Comparison of ENCODE assay signal across 8 cellular contexts in genomic region chr6:132812255-132812732, GRCh38. TPM values are rescaled to one million over a fixed set of nuclear protein-coding genes. Genes with fewer than 3 reads are reported as not detected.
DNase-seq lines count a peak whose midpoint lies in the region; ATAC-seq, FAIRE-seq and TF ChIP-seq lines count a peak whose summit lies in the region.

No MANE protein-coding gene starts in this region.

- TF ChIP-seq EP300 in K562 (IDR thresholded peaks at IDR 0.05; ENCODE audit: low read length), result no peak

- H3K4me2 ChIP-seq in K562 (ENCODE audit: insufficient read depth, low read length), result peak overlapping the region; percentile 99

- peaks cover 34 to 48% (median 40%) of the 10 kb centered on the region in 3 donors for H3K4me1 Mint-ChIP-seq in CD8-positive, alpha-beta memory T cell
- H3K4me1 Mint-ChIP-seq in memory B cell, result peaks cover 31% of the 10 kb centered on the region

- H4K20me1 ChIP-seq in K562 (replicated peaks; ENCODE audit: control insufficient read depth, insufficient read depth, low read length), result peaks cover 27% of the 10 kb centered on the region

- H2AFZ ChIP-seq in K562 (ENCODE audit: low read depth, low read length), result peak overlapping the region; percentile 84

- DNase-seq in CD8-positive, alpha-beta memory T cell, result peak in 2 of 5 donors; percentile 16 to 39
- DNase-seq in K562 (ENCODE audit: extremely low read depth in 1 of 4, low spot score in 3 of 4) (peak in 2 of 4 experiments; percentile 38 to 58), memory B cell (ENCODE audit: low spot score in 2 of 2) (no peak), aorta (no peak), T1000 (lab: John Stamatoyannopoulos, UW) (no peak), NCI-H1105 treated with DMSO at 0.1 percent for 48 hours (lab: John Stamatoyannopoulos, UW) (no peak)

- H3K36me3 Mint-ChIP-seq in CD8-positive, alpha-beta memory T cell, result peaks cover 5 to 41% (median 15%) of the 10 kb centered on the region in 3 donors
- H3K36me3 Mint-ChIP-seq in memory B cell, result peaks cover 14% of the 10 kb centered on the region

- no peaks in the 10 kb centered on the region for H3K9me3 Mint-ChIP-seq in CD8-positive, alpha-beta memory T cell
- no peaks in the 10 kb centered on the region for H3K9me3 Mint-ChIP-seq in memory B cell

- H3K27me3 ChIP-seq in CD8-positive, alpha-beta memory T cell (ENCODE audit: insufficient read depth, low read length, poor library complexity, severe bottlenecking), result no peaks in the 10 kb centered on the region
- H3K27me3 ChIP-seq in K562 (ENCODE audit: control insufficient read depth in 2 of 2, insufficient read depth in 2 of 2, low read length in 2 of 2) (no peaks in the 10 kb centered on the region), aorta (ENCODE audit: control insufficient read depth in 1 of 2, insufficient read depth in 2 of 2, low read length in 1 of 2) (peaks cover 0 to 1% of the 10 kb centered on the region in 2 donors)

- H3K79me2 ChIP-seq in K562 (ENCODE audit: control insufficient read depth, insufficient read depth, low read length), result peaks cover 49% of the 10 kb centered on the region

- TF ChIP-seq CTCF in K562 (IDR thresholded peaks at IDR 0.05 in 2 of 3, conservative IDR thresholded peaks at IDR 0.05 in 1 of 3; ENCODE audit: insufficient read depth in 2 of 3, low read depth in 1 of 3, low read length in 3 of 3), result no peak

- peaks cover 27% of the 10 kb centered on the region for H3K4me1 ChIP-seq in CD8-positive, alpha-beta memory T cell (ENCODE audit: insufficient read depth, low read length)
- peaks cover 4 to 19% of the 10 kb centered on the region in 2 experiments; a peak in 3 of 5 replicates for H3K4me1 ChIP-seq in K562 (replicated peaks in 1 of 2; ENCODE audit: control insufficient read depth in 2 of 2, insufficient read depth in 2 of 2, low read length in 2 of 2)
- peaks cover 1 to 6% of the 10 kb centered on the region in 2 donors for H3K4me1 ChIP-seq in aorta (ENCODE audit: control insufficient read depth in 1 of 2, insufficient read depth in 2 of 2, low read length in 2 of 2)

- H3K27ac ChIP-seq in CD8-positive, alpha-beta memory T cell (ENCODE audit: low read depth, low read length), result peak overlapping the region; percentile 77
- H3K27ac ChIP-seq in KOPT-K1 (ENCODE audit: low read depth, low read length, poor library complexity, severe bottlenecking), result peak overlapping the region; percentile 91
- H3K27ac ChIP-seq in K562 (ENCODE audit: extremely low read depth, low read depth, low read length), result peak overlapping the region; percentile 99
- no peak overlapping the region for H3K27ac ChIP-seq in aorta (ENCODE audit: low read depth in 1 of 2, low read length in 2 of 2)

- intact Hi-C loops in K562 (cut with micrococcal nuclease), result loop anchor here (5.0 kb wide), 1 partner anchor 300 kb away; the partner anchor contains the start of gene STX7
- intact Hi-C loops in aorta (cut with DNase I), result loop anchor here in 1 of 2 donors (10.0 kb wide), 1 partner anchor 297 kb away; the partner anchor contains the start of gene STX7

- BruUV-seq in K562 (replicated peaks; lab: Mats Ljungman, UMichigan), result no TSS peak

- POLR2A ChIA-PET in CD8-positive, alpha-beta memory T cell (lab: Charles Lee), result interaction anchor here (0.6 to 4.2 kb wide), 5 partner anchors 11 to 1141 kb away, joined by 3 to 64 read pairs (median 8); partner anchors contain the start of genes SLC18B1 and TBPL1
- POLR2A ChIA-PET in K562 (lab: Yijun Ruan, JAX), result interaction anchor here (0.8 to 3.4 kb wide), 2 partner anchors 13 to 136 kb away, joined by 3 to 18 read pairs; partner anchors contain the start of gene SLC18B1

- peaks cover 14% of the 10 kb centered on the region for H3K36me3 ChIP-seq in CD8-positive, alpha-beta memory T cell (ENCODE audit: insufficient read depth, low read length)
- H3K36me3 ChIP-seq in KOPT-K1 (ENCODE audit: insufficient read depth, low read length) (peaks cover 27% of the 10 kb centered on the region), K562 (ENCODE audit: control insufficient read depth, insufficient read depth, low read length) (peaks cover 28% of the 10 kb centered on the region), aorta (ENCODE audit: control insufficient read depth in 1 of 2, insufficient read depth in 2 of 2, low read length in 1 of 2) (peaks cover 0 to 2% of the 10 kb centered on the region in 2 donors)

- H3K4me3 Mint-ChIP-seq in CD8-positive, alpha-beta memory T cell, result peak overlapping the region; percentile 91 to 99 (median 98)
- H3K4me3 Mint-ChIP-seq in memory B cell, result peak overlapping the region; percentile 100

- H3K9ac ChIP-seq in K562 (ENCODE audit: insufficient read depth in 1 of 2, low read depth in 2 of 2, low read length in 2 of 2), result peak overlapping the region in 1 of 2 experiments; percentile 99; a peak in 2 of 4 replicates

- peak; percentile 10 for ATAC-seq in K562
- no peak for ATAC-seq in memory B cell (ENCODE audit: low read depth)
- ATAC-seq in aorta (ENCODE audit: low FRiP score), result no peak
- ATAC-seq in HG02840 (IDR thresholded peaks at IDR 0.05; ENCODE audit: low FRiP score, unreplicated experiment), result no peak

- CTCF ChIA-PET in CD8-positive, alpha-beta memory T cell (lab: Charles Lee), result interaction anchor here (1.0 to 9.4 kb wide), 4 partner anchors 11 to 48 kb away, joined by 3 to 67 read pairs (median 4); partner anchors contain the start of gene SLC18B1
- CTCF ChIA-PET in K562 (lab: Yijun Ruan, JAX; ENCODE audit: low intra/inter-chr PET ratio), result no interaction called here

- H3K9me3 ChIP-seq in CD8-positive, alpha-beta memory T cell (ENCODE audit: low read length), result no peaks in the 10 kb centered on the region
- no peaks in the 10 kb centered on the region for H3K9me3 ChIP-seq in KOPT-K1 (ENCODE audit: insufficient read depth, low read length, poor library complexity, severe bottlenecking)
- no peaks in the 10 kb centered on the region for H3K9me3 ChIP-seq in K562 (replicated peaks; ENCODE audit: control insufficient read depth, insufficient read depth, low read depth, low read length)
- no peaks in the 10 kb centered on the region for H3K9me3 ChIP-seq in aorta (ENCODE audit: control insufficient read depth, low read length)

- TF ChIP-seq POLR2A in K562 (conservative IDR thresholded peaks at IDR 0.05), result no peak

- WGBS in K562 (ENCODE audit: insufficient coverage, low coverage, missing lambda C conversion rate), result 0% methylated on average over 2 of the region's 2 CpGs
- 16 to 18% methylated on average over 2 of the region's 2 CpGs for WGBS in aorta, 2 donors

- no peak for FAIRE-seq in K562 (lab: Jason Lieb, UNC)

- no peaks in the 10 kb centered on the region for H3K9me1 ChIP-seq in K562 (ENCODE audit: control insufficient read depth, insufficient read depth, low read length)

- TF ChIP-seq RAD21 in K562 (CRISPR knock-in tag; conservative IDR thresholded peaks at IDR 0.05 in 1 of 2, IDR thresholded peaks at IDR 0.05 in 1 of 2), result no peak

- in situ Hi-C loops in K562 (cut with MboI), result loop anchor here (25.0 kb wide), 2 partner anchors 1175 to 1250 kb away; partner anchors contain the start of genes ENPP3, MED23 and SLC2A12

- H3K27me3 Mint-ChIP-seq in CD8-positive, alpha-beta memory T cell, result peaks cover 0 to 7% of the 10 kb centered on the region in 2 donors
- peaks cover 1% of the 10 kb centered on the region for H3K27me3 Mint-ChIP-seq in memory B cell

- peak overlapping the region; percentile 94 to 99 (median 98) for H3K27ac Mint-ChIP-seq in CD8-positive, alpha-beta memory T cell
- peak overlapping the region; percentile 97 for H3K27ac Mint-ChIP-seq in memory B cell

- H3K4me3 ChIP-seq in CD8-positive, alpha-beta memory T cell (ENCODE audit: low read length), result peak overlapping the region; percentile 61
- peak overlapping the region; percentile 76 for H3K4me3 ChIP-seq in K562
- H3K4me3 ChIP-seq in aorta (ENCODE audit: low read length in 2 of 2), result peak overlapping the region; percentile 28 to 69

RNA-seq across cellular contexts. Expression of gene RPS12, which starts 2.1 kb away (rescaled TPM):
- 1,000 to 10,000 TPM; 1,945 to 2,001 TPM for total RNA-seq in CD8-positive, alpha-beta memory T cell
- polyA plus RNA-seq in CD8-positive, alpha-beta memory T cell, result 2,302 TPM
- 363 and 458 TPM in 2 replicates for total RNA-seq in K562 (2011; cell fraction: chromatin; rRNA removed; ENCODE audit: low replicate concordance)
- 943 and 1,017 TPM in 2 replicates for total RNA-seq in K562 (2011; cell fraction: nucleolus; rRNA removed)
- total RNA-seq in K562 (2011; cell fraction: nucleoplasm; rRNA removed), result 1,246 and 2,729 TPM in 2 replicates
- total RNA-seq in K562 (2014; rRNA removed) (2,497 and 2,891 TPM in 2 replicates), K562 (2014; rRNA removed; fragmentation: Illumina TruSeq; extraction: Trizol) (3,394 and 3,487 TPM in 2 replicates), K562 (2015; rRNA removed; fragmentation: Illumina TruSeq; extraction: Trizol) (2,347 and 2,541 TPM in 2 replicates), K562 (2021) (1,973 and 2,048 TPM in 2 replicates), aorta (100 to 1,000 TPM; 689 to 706 TPM)
- polyA plus RNA-seq in K562 (2011; rRNA removed) (5,249 and 6,224 TPM in 2 replicates), K562 (2014; fragmentation: Illumina TruSeq; extraction: Trizol) (1,443 and 1,772 TPM in 2 replicates), K562 (2014; fragmentation: Nextera tagmentation; extraction: Ambion mirVana) (1,000 to 10,000 TPM; 2,016 to 3,006 TPM), K562 (2014; rRNA removed) (2,945 and 3,407 TPM in 2 replicates), aorta (1,000 to 10,000 TPM; 2,519 to 5,399 TPM)
- 7,336 and 9,426 TPM in 2 replicates for polyA plus RNA-seq in K562 (2011; cell fraction: cytosol; rRNA removed)
- polyA plus RNA-seq in K562 (2011; cell fraction: nucleus; rRNA removed), result 1,942 and 2,998 TPM in 2 replicates
- polyA plus RNA-seq in K562 (2012), result 4,153 and 5,760 TPM in 2 replicates
- 3,452 and 4,777 TPM in 2 replicates for polyA minus RNA-seq in K562 (2011; rRNA and poly(A)+ RNA removed)
- polyA minus RNA-seq in K562 (2011; cell fraction: cytosol; rRNA and poly(A)+ RNA removed), result 1,188 and 1,495 TPM in 2 replicates
- polyA minus RNA-seq in K562 (2011; cell fraction: nucleus; rRNA and poly(A)+ RNA removed), result 441 and 725 TPM in 2 replicates

RNA-seq across cellular contexts. Expression of gene SLC18B1, which starts 13.9 kb away (rescaled TPM):
- total RNA-seq in CD8-positive, alpha-beta memory T cell, result 1 to 10 TPM; 7.1 to 7.3 TPM
- 14.7 TPM for polyA plus RNA-seq in CD8-positive, alpha-beta memory T cell
- 47.9 and 106 TPM in 2 replicates for total RNA-seq in K562 (2011; cell fraction: chromatin; rRNA removed; ENCODE audit: low replicate concordance)
- 38.9 and 46.3 TPM in 2 replicates for total RNA-seq in K562 (2011; cell fraction: nucleolus; rRNA removed)
- 71.7 and 73.2 TPM in 2 replicates for total RNA-seq in K562 (2011; cell fraction: nucleoplasm; rRNA removed)
- total RNA-seq in K562 (2014; rRNA removed), result 26.4 and 28.2 TPM in 2 replicates
- total RNA-seq in K562 (2014; rRNA removed; fragmentation: Illumina TruSeq; extraction: Trizol), result 44.7 and 49.6 TPM in 2 replicates
- total RNA-seq in K562 (2015; rRNA removed; fragmentation: Illumina TruSeq; extraction: Trizol), result 19.5 and 23.5 TPM in 2 replicates
- total RNA-seq in K562 (2021), result 33.2 and 37.5 TPM in 2 replicates
- 25.7 and 49.1 TPM in 2 replicates for polyA plus RNA-seq in K562 (2011; rRNA removed)
- 11.0 and 21.9 TPM in 2 replicates for polyA plus RNA-seq in K562 (2011; cell fraction: cytosol; rRNA removed)
- 29.5 and 34.9 TPM in 2 replicates for polyA plus RNA-seq in K562 (2011; cell fraction: nucleus; rRNA removed)
- 18.7 and 20.2 TPM in 2 replicates for polyA plus RNA-seq in K562 (2012)
- 35.6 and 41.5 TPM in 2 replicates for polyA plus RNA-seq in K562 (2014; fragmentation: Illumina TruSeq; extraction: Trizol)
- 10 to 100 TPM; 10.4 to 14.5 TPM for polyA plus RNA-seq in K562 (2014; fragmentation: Nextera tagmentation; extraction: Ambion mirVana)
- polyA plus RNA-seq in K562 (2014; rRNA removed), result 32.0 and 39.9 TPM in 2 replicates
- 27.6 and 41.0 TPM in 2 replicates for polyA minus RNA-seq in K562 (2011; rRNA and poly(A)+ RNA removed)
- 7.1 and 12.8 TPM in 2 replicates for polyA minus RNA-seq in K562 (2011; cell fraction: cytosol; rRNA and poly(A)+ RNA removed)
- 11.2 and 11.9 TPM in 2 replicates for polyA minus RNA-seq in K562 (2011; cell fraction: nucleus; rRNA and poly(A)+ RNA removed)
- 1 to 10 TPM; 4.5 to 9.2 TPM for total RNA-seq in aorta
- polyA plus RNA-seq in aorta, result 1 to 10 TPM; 4.0 to 6.9 TPM

RNA-seq across cellular contexts. Expression of gene VNN2, which starts 54.6 kb away (rescaled TPM):
- total RNA-seq in CD8-positive, alpha-beta memory T cell, result 1 to 10 TPM; 5.1 to 6.0 TPM
- polyA plus RNA-seq in CD8-positive, alpha-beta memory T cell, result 35.8 TPM
- not detected in 2 replicates for total RNA-seq in K562 (2011; cell fraction: chromatin; rRNA removed; ENCODE audit: low replicate concordance)
- total RNA-seq in K562 (2011; cell fraction: nucleolus; rRNA removed), result not detected in 2 replicates
- total RNA-seq in K562 (2011; cell fraction: nucleoplasm; rRNA removed), result not detected in 2 replicates
- total RNA-seq in K562 (2014; rRNA removed) (0.20 TPM in 1 of 2 replicates, not detected in the other), K562 (2014; rRNA removed; fragmentation: Illumina TruSeq; extraction: Trizol) (0.13 and 0.29 TPM in 2 replicates), K562 (2015; rRNA removed; fragmentation: Illumina TruSeq; extraction: Trizol) (0.36 and 0.64 TPM in 2 replicates), K562 (2021) (0.11 and 0.27 TPM in 2 replicates), aorta (10 to 100 TPM in 1 of 2 donors, 1 to 10 TPM in 1; 4.7 to 15.6 TPM)
- polyA plus RNA-seq in K562 (2011; rRNA removed) (0.08 and 0.20 TPM in 2 replicates), K562 (2014; fragmentation: Illumina TruSeq; extraction: Trizol) (0.19 and 0.27 TPM in 2 replicates), K562 (2014; fragmentation: Nextera tagmentation; extraction: Ambion mirVana) (under 1 TPM; 0.21 to 0.34 TPM), K562 (2014; rRNA removed) (0.12 and 1.6 TPM in 2 replicates), aorta (1 to 10 TPM in 1 of 2 donors, under 1 TPM in 1; 0.43 to 8.0 TPM)
- polyA plus RNA-seq in K562 (2011; cell fraction: cytosol; rRNA removed), result 0.06 TPM in 1 of 2 replicates, not detected in the other
- polyA plus RNA-seq in K562 (2011; cell fraction: nucleus; rRNA removed), result not detected in 2 replicates
- polyA plus RNA-seq in K562 (2012), result 0.22 and 0.60 TPM in 2 replicates
- polyA minus RNA-seq in K562 (2011; rRNA and poly(A)+ RNA removed), result not detected in 2 replicates
- not detected in 2 replicates for polyA minus RNA-seq in K562 (2011; cell fraction: cytosol; rRNA and poly(A)+ RNA removed)
- not detected in 2 replicates for polyA minus RNA-seq in K562 (2011; cell fraction: nucleus; rRNA and poly(A)+ RNA removed)

Comparison
In these comparisons a context has a peak if more than half of its experiments do, and no peak if none do; other contexts are left out.
1. H3K27ac ChIP-seq: peak in CD8-positive, alpha-beta memory T cell (single experiment), KOPT-K1 (single experiment) and K562 (single experiment); none in aorta (0 of 2).
2. Peak in every context shown above with its lines, with median percentiles within 50 percentile points of each other: H3K4me3 ChIP-seq.